In genomic region chr6:82385102-82385501, GRCh38 we compare ENCODE assay signal across 1 cellular context.
TF ChIP-seq lines count a peak whose summit lies in the region.

No MANE protein-coding gene starts in this region.

TF ChIP-seq in GM23338, 12 proteins besides CTCF, POLR2A, EP300 and RAD21 (continued from another document):
- no peak for TF ChIP-seq ZNF462 (CRISPR knock-in tag; IDR thresholded peaks at IDR 0.05)
